Comparison of ENCODE assay signal across 1 cellular context in genomic region chr11:102253018-102253775, GRCh38.
A peak's percentile ranks its signal among the peaks of the same experiment; 100 is the strongest.
TF ChIP-seq lines count a peak whose summit lies in the region.

No MANE protein-coding gene starts in this region.

TF ChIP-seq in K562, 482 proteins besides CTCF, POLR2A, EP300 and RAD21 (continued from another document):
- TF ChIP-seq PBX2 (CRISPR knock-in tag; IDR thresholded peaks at IDR 0.05; ENCODE audit: low read depth), result peak; percentile 14; the same call in 1 of the 2 replicates
- TF ChIP-seq PBX2 (tag; conservative IDR thresholded peaks at IDR 0.05; ENCODE audit: low read depth), result peak; percentile 96
- peak; percentile 92 for TF ChIP-seq MEIS2 (IDR thresholded peaks at IDR 0.05; ENCODE audit: partially characterized antibody)
- 0 out of 2 replicates have a peak, but pooled peaks have one; percentile 48 for TF ChIP-seq ZFP91 (CRISPR knock-in tag; IDR thresholded peaks at IDR 0.05)
- no peak for TF ChIP-seq ZNF431 (CRISPR knock-in tag; IDR thresholded peaks at IDR 0.05)
- no peak for TF ChIP-seq BCOR (IDR thresholded peaks at IDR 0.05)
